ENCODE assay signal across 1 cellular context in genomic region chr2:240913810-240914644, GRCh38.
A peak's percentile ranks its signal among the peaks of the same experiment; 100 is the strongest.
TF ChIP-seq lines count a peak whose summit lies in the region.

No MANE protein-coding gene starts in this region.

TF ChIP-seq in HepG2, 621 proteins besides CTCF, POLR2A, EP300 and RAD21 (continued from another document and continues in another):
- TF ChIP-seq RERE (CRISPR knock-in tag; IDR thresholded peaks at IDR 0.05; ENCODE audit: low read depth) (no peak), ZNF761 (CRISPR knock-in tag; conservative IDR thresholded peaks at IDR 0.05) (peak; percentile 56; the same call in 1 of the 2 replicates), TARDBP (CRISPR knock-in tag; IDR thresholded peaks at IDR 0.05) (no peak), DNMT3B (CRISPR knock-in tag; conservative IDR thresholded peaks at IDR 0.05) (no peak), ZNF468 (CRISPR knock-in tag; IDR thresholded peaks at IDR 0.05) (no peak), ZNF33B (CRISPR knock-in tag; IDR thresholded peaks at IDR 0.05) (0 out of 2 replicates have a peak, but pooled peaks have one; percentile 16), ELK4 (CRISPR knock-in tag; IDR thresholded peaks at IDR 0.05; ENCODE audit: borderline replicate concordance) (no peak), HIVEP1 (CRISPR knock-in tag; IDR thresholded peaks at IDR 0.05) (peak; percentile 26; the same call in 1 of the 2 replicates), NFE2 (CRISPR knock-in tag; IDR thresholded peaks at IDR 0.05) (no peak), SKI (IDR thresholded peaks at IDR 0.05; ENCODE audit: partially characterized antibody) (no peak), MAZ (IDR thresholded peaks at IDR 0.05; ENCODE audit: borderline replicate concordance, low read depth, low read length) (peak; percentile 84), MAZ (CRISPR knock-in tag; IDR thresholded peaks at IDR 0.05; ENCODE audit: low read depth) (peak; percentile 78; the same call in 1 of the 2 replicates), ZNF644 (CRISPR knock-in tag; IDR thresholded peaks at IDR 0.05; ENCODE audit: low read depth) (no peak), ZNF816 (CRISPR knock-in tag; IDR thresholded peaks at IDR 0.05; ENCODE audit: borderline replicate concordance) (no peak), EZH2 (conservative IDR thresholded peaks at IDR 0.05; ENCODE audit: low read depth, low read length) (peak; percentile 65; the same call in 1 of the 2 replicates), ZBTB1 (CRISPR knock-in tag; IDR thresholded peaks at IDR 0.05; ENCODE audit: borderline replicate concordance) (no peak), SOX6 (IDR thresholded peaks at IDR 0.05) (no peak), SOX6 (CRISPR knock-in tag; IDR thresholded peaks at IDR 0.05) (peak; percentile 39), ZNF598 (CRISPR knock-in tag; IDR thresholded peaks at IDR 0.05; ENCODE audit: borderline replicate concordance) (no peak), PAXIP1 (CRISPR knock-in tag; conservative IDR thresholded peaks at IDR 0.05) (peak; percentile 21; the same call in 1 of the 2 replicates), NFKBIZ (CRISPR knock-in tag; IDR thresholded peaks at IDR 0.05) (no peak), IKZF1 (IDR thresholded peaks at IDR 0.05) (no peak), RELA (CRISPR knock-in tag; IDR thresholded peaks at IDR 0.05) (no peak), SUZ12 (IDR thresholded peaks at IDR 0.05; ENCODE audit: low read depth, low read length) (no peak), RNF219 (CRISPR knock-in tag; IDR thresholded peaks at IDR 0.05) (no peak), ZFP37 (CRISPR knock-in tag; IDR thresholded peaks at IDR 0.05; ENCODE audit: borderline replicate concordance) (no peak), ZNF501 (CRISPR knock-in tag; IDR thresholded peaks at IDR 0.05) (peak; percentile 33; the same call in 1 of the 2 replicates), HOXA9 (CRISPR knock-in tag; IDR thresholded peaks at IDR 0.05; ENCODE audit: borderline replicate concordance) (no peak), ZZZ3 (CRISPR knock-in tag; IDR thresholded peaks at IDR 0.05; ENCODE audit: borderline replicate concordance) (no peak), THAP8 (CRISPR knock-in tag; IDR thresholded peaks at IDR 0.05; ENCODE audit: borderline replicate concordance) (no peak), EEA1 (CRISPR knock-in tag; IDR thresholded peaks at IDR 0.05; ENCODE audit: borderline replicate concordance) (0 out of 2 replicates have a peak, but pooled peaks have one; percentile 33), SMC3 (IDR thresholded peaks at IDR 0.05; ENCODE audit: low read length) (peak; percentile 35; the same call in 1 of the 2 replicates), BCL3 (CRISPR knock-in tag; IDR thresholded peaks at IDR 0.05) (peak; percentile 25; the same call in 1 of the 2 replicates), ZBTB4 (CRISPR knock-in tag; IDR thresholded peaks at IDR 0.05; ENCODE audit: borderline replicate concordance) (no peak), IRF2 (CRISPR knock-in tag; IDR thresholded peaks at IDR 0.05) (no peak), TIGD3 (CRISPR knock-in tag; IDR thresholded peaks at IDR 0.05; ENCODE audit: borderline replicate concordance) (no peak), RARA (CRISPR knock-in tag; IDR thresholded peaks at IDR 0.05) (0 out of 2 replicates have a peak, but pooled peaks have one; percentile 8), UBTF (CRISPR knock-in tag; IDR thresholded peaks at IDR 0.05) (peak; percentile 64)
